Comparison of ENCODE assay signal across 9 cellular contexts in the genomic region with DNA sequence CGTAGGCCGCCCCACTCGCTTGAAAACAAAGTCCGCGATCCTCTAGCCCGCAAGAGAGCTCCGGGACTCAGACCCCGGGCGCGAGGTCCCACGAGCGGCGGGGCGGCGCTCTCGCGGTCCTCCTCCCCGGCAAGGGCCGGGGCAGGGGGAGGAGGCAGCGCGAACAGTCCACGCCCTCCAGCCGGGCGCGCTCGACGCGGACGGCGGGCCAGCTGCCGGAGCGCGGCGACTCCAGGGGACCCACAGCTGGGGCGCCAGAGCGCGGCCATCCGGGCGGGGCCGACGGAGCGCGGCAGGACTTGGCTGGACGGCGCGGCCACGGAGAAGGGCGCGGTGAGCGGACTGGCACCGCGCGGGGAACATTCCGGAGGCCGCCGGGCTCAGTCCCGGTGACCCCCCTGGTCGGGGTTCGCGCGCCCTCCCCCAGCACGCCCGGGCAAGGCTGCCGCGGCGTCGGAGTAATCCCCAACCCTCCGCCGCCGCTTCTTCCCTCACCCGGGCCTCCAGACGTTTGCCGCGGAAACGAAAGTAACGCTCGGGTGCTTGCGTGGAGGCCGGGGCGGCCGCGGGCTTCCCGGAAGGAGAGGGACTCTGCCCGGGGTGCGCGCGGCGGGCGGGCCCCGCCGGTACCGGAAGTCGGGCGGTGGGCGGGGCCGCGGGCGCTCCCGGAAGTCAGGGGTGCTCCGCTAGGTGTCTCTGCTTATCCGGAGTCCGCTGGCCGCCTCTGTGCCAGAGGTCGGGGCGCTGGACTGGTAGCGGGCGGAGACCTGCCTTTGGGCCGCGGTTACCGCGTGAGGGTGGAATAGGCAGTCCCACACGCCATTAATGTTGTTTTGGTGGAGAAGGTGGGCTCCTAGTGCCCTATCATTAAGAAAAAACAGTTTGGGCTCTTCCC. TPM values are rescaled to one million over a fixed set of nuclear protein-coding genes. Genes with fewer than 3 reads are reported as not detected.
DNase-seq lines count a peak whose midpoint lies in the region; ATAC-seq, FAIRE-seq and TF ChIP-seq lines count a peak whose summit lies in the region.
"Had no signal": no experiment of that assay in that cellular context is flagged by ENCODE, and none has a peak within 500 bp of the region (broad histone marks: within the 10 kb centered on the region; RNA-seq: fewer than 3 reads in every experiment).

TSS of gene RIPK1 (plus strand) at position 166 of the 895 bp plus-strand sequence. CDS start 8,330 bp downstream, outside the sequence.

- peak within 1 kb of the TSS; percentile 78 for H3K4me3 Mint-ChIP-seq in WTC11

- peaks cover 40% of the 10 kb centered on the region for H3K4me1 Mint-ChIP-seq in WTC11

- H3K4me3 ChIP-seq in AG04450 (ENCODE audit: low read depth, low read length): peak within 1 kb of the TSS; percentile 82
- peak within 1 kb of the TSS; percentile 87 for H3K4me3 ChIP-seq in bronchial epithelial cell (ENCODE audit: low read depth, low read length)

- H3K27me3 ChIP-seq in AG04450 (ENCODE audit: control insufficient read depth, insufficient read depth, low read length): no peaks in the 10 kb centered on the region
- no peaks in the 10 kb centered on the region for H3K27me3 ChIP-seq in bronchial epithelial cell (ENCODE audit: control insufficient read depth, insufficient read depth, low read length)

- FAIRE-seq in bronchial epithelial cell (lab: Jason Lieb, UNC): no peak
- FAIRE-seq: TTC549 had no signal

- H3K9me3 Mint-ChIP-seq in WTC11: peaks cover 22% of the 10 kb centered on the region

- H3K36me3 ChIP-seq in bronchial epithelial cell (ENCODE audit: control insufficient read depth, insufficient read depth, low read length): peaks cover 4% of the 10 kb centered on the region

- TF ChIP-seq CTCF in AG04450 (IDR thresholded peaks at IDR 0.05; ENCODE audit: low read depth, low read length): peak; percentile 46
- 0 out of 2 replicates have a peak, but pooled peaks have one; percentile 7 for TF ChIP-seq CTCF in WTC11 (IDR thresholded peaks at IDR 0.05)
- TF ChIP-seq CTCF in bronchial epithelial cell (IDR thresholded peaks at IDR 0.05; ENCODE audit: insufficient read depth, low read length, severe bottlenecking): peak; percentile 54

- no peaks in the 10 kb centered on the region; the same call in 1 of the 2 replicates for H3K9me3 ChIP-seq in AG04450 (ENCODE audit: control insufficient read depth, insufficient read depth, low read length)

- ATAC-seq in GM18861 (IDR thresholded peaks at IDR 0.05; ENCODE audit: unreplicated experiment) (peak; percentile 74), HG03095 (IDR thresholded peaks at IDR 0.05; ENCODE audit: unreplicated experiment) (peak; percentile 72), WTC11 (peak; percentile 67)

- peaks cover 32% of the 10 kb centered on the region for H3K27me3 Mint-ChIP-seq in WTC11 (ENCODE audit: low read depth)

- H3K27ac ChIP-seq in AG04450 (ENCODE audit: low read depth, low read length): peak within 1 kb of the TSS; percentile 96

- POLR2A ChIA-PET in AG04450 (lab: Yijun Ruan, JAX) (interaction anchor here (0.8 to 2.1 kb wide), 7 partner anchors 15 to 952 kb away, joined by 3 to 13 read pairs (median 4); partner anchors contain the start of genes BPHL and NQO2), WTC11 (lab: Charles Lee) (no interaction called here)

- peaks cover 34% of the 10 kb centered on the region for H3K36me3 Mint-ChIP-seq in WTC11

- DNase-seq in AG04450 (ENCODE audit: low read depth, low spot score) (peak; percentile 58), NCI-H2196 (lab: John Stamatoyannopoulos, UW; ENCODE audit: unreplicated experiment) (peak; percentile 90), WTC11 (ENCODE audit: low spot score) (peak; percentile 86), bronchial epithelial cell (ENCODE audit: low read depth) (peak; percentile 64), inferior parietal cortex (ENCODE audit: extremely low spot score) (peak; percentile 89)
- peak; percentile 95 for DNase-seq in stimulated activated CD4-positive, alpha-beta T cell treated with anti-CD3 and anti-CD28 coated beads, Interleukin-12 subunit alpha, Interleukin-12 subunit beta, amount 100 ng/mL, for 4 hours

- H3K27ac Mint-ChIP-seq in WTC11: peak within 1 kb of the TSS; percentile 79

- CTCF ChIA-PET in AG04450 (lab: Charles Lee): interaction anchor here (0.6 to 1.8 kb wide), 5 partner anchors 67 to 228 kb away, joined by 3 to 6 read pairs (median 3); no protein-coding TSS in a partner anchor
- CTCF ChIA-PET in WTC11 (lab: Charles Lee): interaction anchor here (0.7 to 1.6 kb wide), 5 partner anchors 54 to 227 kb away, joined by 3 to 5 read pairs (median 4); partner anchors contain the start of gene SERPINB1

TF ChIP-seq in WTC11, 78 proteins besides CTCF, POLR2A, EP300 and RAD21 (continues in another document):
- TF ChIP-seq JAZF1 (CRISPR knock-in tag; IDR thresholded peaks at IDR 0.05) (no peak), HMGXB4 (CRISPR knock-in tag; IDR thresholded peaks at IDR 0.05) (peak; percentile 91), FOXJ3 (CRISPR knock-in tag; IDR thresholded peaks at IDR 0.05; ENCODE audit: borderline replicate concordance) (no peak), PREB (CRISPR knock-in tag; IDR thresholded peaks at IDR 0.05; ENCODE audit: borderline replicate concordance) (no peak), GTF2I (CRISPR knock-in tag; conservative IDR thresholded peaks at IDR 0.05) (no peak), MYBL2 (CRISPR knock-in tag; IDR thresholded peaks at IDR 0.05) (peak; percentile 11), E2F1 (CRISPR knock-in tag; IDR thresholded peaks at IDR 0.05) (no peak), KAT7 (CRISPR knock-in tag; IDR thresholded peaks at IDR 0.05; ENCODE audit: borderline replicate concordance) (peak; percentile 91; the same call in 1 of the 2 replicates), EMX1 (CRISPR knock-in tag; IDR thresholded peaks at IDR 0.05) (peak; percentile 50; the same call in 1 of the 2 replicates), SP1 (CRISPR knock-in tag; conservative IDR thresholded peaks at IDR 0.05) (peak; percentile 81), SMAD3 (CRISPR knock-in tag; IDR thresholded peaks at IDR 0.05; ENCODE audit: borderline replicate concordance) (0 out of 2 replicates have a peak, but pooled peaks have one; percentile 17), ZNF423 (CRISPR knock-in tag; IDR thresholded peaks at IDR 0.05) (peak; percentile 81), ZBTB21 (CRISPR knock-in tag; IDR thresholded peaks at IDR 0.05; ENCODE audit: borderline replicate concordance) (peak; percentile 61; the same call in 1 of the 2 replicates)
- TF ChIP-seq, protein P1, sequence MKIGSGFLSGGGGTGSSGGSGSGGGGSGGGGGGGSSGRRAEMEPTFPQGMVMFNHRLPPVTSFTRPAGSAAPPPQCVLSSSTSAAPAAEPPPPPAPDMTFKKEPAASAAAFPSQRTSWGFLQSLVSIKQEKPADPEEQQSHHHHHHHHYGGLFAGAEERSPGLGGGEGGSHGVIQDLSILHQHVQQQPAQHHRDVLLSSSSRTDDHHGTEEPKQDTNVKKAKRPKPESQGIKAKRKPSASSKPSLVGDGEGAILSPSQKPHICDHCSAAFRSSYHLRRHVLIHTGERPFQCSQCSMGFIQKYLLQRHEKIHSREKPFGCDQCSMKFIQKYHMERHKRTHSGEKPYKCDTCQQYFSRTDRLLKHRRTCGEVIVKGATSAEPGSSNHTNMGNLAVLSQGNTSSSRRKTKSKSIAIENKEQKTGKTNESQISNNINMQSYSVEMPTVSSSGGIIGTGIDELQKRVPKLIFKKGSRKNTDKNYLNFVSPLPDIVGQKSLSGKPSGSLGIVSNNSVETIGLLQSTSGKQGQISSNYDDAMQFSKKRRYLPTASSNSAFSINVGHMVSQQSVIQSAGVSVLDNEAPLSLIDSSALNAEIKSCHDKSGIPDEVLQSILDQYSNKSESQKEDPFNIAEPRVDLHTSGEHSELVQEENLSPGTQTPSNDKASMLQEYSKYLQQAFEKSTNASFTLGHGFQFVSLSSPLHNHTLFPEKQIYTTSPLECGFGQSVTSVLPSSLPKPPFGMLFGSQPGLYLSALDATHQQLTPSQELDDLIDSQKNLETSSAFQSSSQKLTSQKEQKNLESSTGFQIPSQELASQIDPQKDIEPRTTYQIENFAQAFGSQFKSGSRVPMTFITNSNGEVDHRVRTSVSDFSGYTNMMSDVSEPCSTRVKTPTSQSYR (CRISPR knock-in tag; IDR thresholded peaks at IDR 0.05): 0 out of 2 replicates have a peak, but pooled peaks have one; percentile 28

RNA-seq across cellular contexts. Expression of gene RIPK1, which starts in this region (rescaled TPM):
- 25.5 and 25.9 TPM in 2 replicates for polyA plus RNA-seq in AG04450 (2011; rRNA removed)
- 26.5 and 29.1 TPM in 2 replicates for polyA minus RNA-seq in AG04450 (2011; rRNA and poly(A)+ RNA removed)
- total RNA-seq in WTC11 (2021): 8.7 to 11.8 TPM (median 11.3 TPM) in 3 replicates
- total RNA-seq in bronchial epithelial cell: 12.6 and 17.4 TPM in 2 replicates

Comparison
In these comparisons a context has a peak if more than half of its experiments do, and no peak if none do; other contexts are left out.
1. Peak in every context shown above with its lines: DNase-seq, ATAC-seq, H3K4me3 ChIP-seq and H3K27ac ChIP-seq.